ENCODE assay signal across 1 cellular context in genomic region chr14:22837059-22837749, GRCh38.
TF ChIP-seq lines count a peak whose summit lies in the region.

No MANE protein-coding gene starts in this region.

TF ChIP-seq in HepG2, 621 proteins besides CTCF, POLR2A, EP300 and RAD21 (continued from another document and continues in another):
- no peak for TF ChIP-seq HES4 (CRISPR knock-in tag; IDR thresholded peaks at IDR 0.05; ENCODE audit: borderline replicate concordance)
- peak; percentile 93; the same call in 1 of the 2 replicates for TF ChIP-seq SNAI1 (CRISPR knock-in tag; IDR thresholded peaks at IDR 0.05; ENCODE audit: borderline replicate concordance)
- TF ChIP-seq SIX4 (CRISPR knock-in tag; IDR thresholded peaks at IDR 0.05): no peak
- peak; percentile 88; the same call in 1 of the 2 replicates for TF ChIP-seq ZNF782 (CRISPR knock-in tag; IDR thresholded peaks at IDR 0.05; ENCODE audit: borderline replicate concordance)
- no peak for TF ChIP-seq ZMAT3 (CRISPR knock-in tag; conservative IDR thresholded peaks at IDR 0.05)
- TF ChIP-seq ZNF513 (CRISPR knock-in tag; conservative IDR thresholded peaks at IDR 0.05): no peak
- no peak for TF ChIP-seq ZNF878 (CRISPR knock-in tag; IDR thresholded peaks at IDR 0.05)
- 0 out of 2 replicates have a peak, but pooled peaks have one; percentile 64 for TF ChIP-seq JUN (CRISPR knock-in tag; IDR thresholded peaks at IDR 0.05)
- TF ChIP-seq ZNF552 (CRISPR knock-in tag; IDR thresholded peaks at IDR 0.05; ENCODE audit: borderline replicate concordance): 0 out of 2 replicates have a peak, but pooled peaks have one; percentile 17
- 0 out of 2 replicates have a peak, but pooled peaks have one; percentile 48 for TF ChIP-seq ZNF317 (CRISPR knock-in tag; IDR thresholded peaks at IDR 0.05)
- TF ChIP-seq SP5 (CRISPR knock-in tag; IDR thresholded peaks at IDR 0.05; ENCODE audit: borderline replicate concordance, low read depth): no peak
- TF ChIP-seq ZNF33A (CRISPR knock-in tag; IDR thresholded peaks at IDR 0.05; ENCODE audit: borderline replicate concordance): no peak
- TF ChIP-seq MYC (CRISPR knock-in tag; IDR thresholded peaks at IDR 0.05; ENCODE audit: borderline replicate concordance): peak; percentile 38; the same call in 1 of the 2 replicates
- peak; percentile 91; the same call in 1 of the 2 replicates for TF ChIP-seq ZNF501 (CRISPR knock-in tag; IDR thresholded peaks at IDR 0.05)
- TF ChIP-seq MEIS2 (CRISPR knock-in tag; IDR thresholded peaks at IDR 0.05): no peak
- no peak for TF ChIP-seq CBX2 (IDR thresholded peaks at IDR 0.05; ENCODE audit: low read depth, low read length)
- TF ChIP-seq CBX2 (CRISPR knock-in tag; IDR thresholded peaks at IDR 0.05; ENCODE audit: low read depth): 0 out of 2 replicates have a peak, but pooled peaks have one; percentile 48
- 0 out of 2 replicates have a peak, but pooled peaks have one; percentile 19 for TF ChIP-seq FOXJ3 (CRISPR knock-in tag; IDR thresholded peaks at IDR 0.05; ENCODE audit: borderline replicate concordance)
- TF ChIP-seq SRSF1 (optimal IDR thresholded peaks at IDR 0.05; ENCODE audit: low read depth, low read length): no peak
- no peak for TF ChIP-seq NFYB (CRISPR knock-in tag; IDR thresholded peaks at IDR 0.05)
- no peak for TF ChIP-seq ZNF34 (CRISPR knock-in tag; IDR thresholded peaks at IDR 0.05; ENCODE audit: borderline replicate concordance)
- peak; percentile 90; the same call in 1 of the 2 replicates for TF ChIP-seq ZBTB8A (CRISPR knock-in tag; IDR thresholded peaks at IDR 0.05; ENCODE audit: borderline replicate concordance, low read depth)
- peak; percentile 83 for TF ChIP-seq ZMYM2 (CRISPR knock-in tag; IDR thresholded peaks at IDR 0.05)
- peak; percentile 73 for TF ChIP-seq RBFOX2 (IDR thresholded peaks at IDR 0.05; ENCODE audit: low read depth, low read length)
- TF ChIP-seq TEAD2 (CRISPR knock-in tag; IDR thresholded peaks at IDR 0.05): 0 out of 2 replicates have a peak, but pooled peaks have one; percentile 47
- TF ChIP-seq DR1 (CRISPR knock-in tag; IDR thresholded peaks at IDR 0.05): no peak
- TF ChIP-seq NCOA1 (CRISPR knock-in tag; IDR thresholded peaks at IDR 0.05): no peak
- peak; percentile 86 for TF ChIP-seq SRY (CRISPR knock-in tag; IDR thresholded peaks at IDR 0.05)
- peak; percentile 67 for TF ChIP-seq HOXA3 (CRISPR knock-in tag; IDR thresholded peaks at IDR 0.05)
- TF ChIP-seq ZNF580 (CRISPR knock-in tag; IDR thresholded peaks at IDR 0.05; ENCODE audit: borderline replicate concordance, low read depth): no peak
- no peak for TF ChIP-seq RXRB (CRISPR knock-in tag; IDR thresholded peaks at IDR 0.05; ENCODE audit: borderline replicate concordance)
- no peak for TF ChIP-seq NBN (conservative IDR thresholded peaks at IDR 0.05)
- no peak for TF ChIP-seq HMGA1 (CRISPR knock-in tag; conservative IDR thresholded peaks at IDR 0.05)
- TF ChIP-seq ZNF629 (CRISPR knock-in tag; conservative IDR thresholded peaks at IDR 0.05): no peak
- TF ChIP-seq, protein P1, sequence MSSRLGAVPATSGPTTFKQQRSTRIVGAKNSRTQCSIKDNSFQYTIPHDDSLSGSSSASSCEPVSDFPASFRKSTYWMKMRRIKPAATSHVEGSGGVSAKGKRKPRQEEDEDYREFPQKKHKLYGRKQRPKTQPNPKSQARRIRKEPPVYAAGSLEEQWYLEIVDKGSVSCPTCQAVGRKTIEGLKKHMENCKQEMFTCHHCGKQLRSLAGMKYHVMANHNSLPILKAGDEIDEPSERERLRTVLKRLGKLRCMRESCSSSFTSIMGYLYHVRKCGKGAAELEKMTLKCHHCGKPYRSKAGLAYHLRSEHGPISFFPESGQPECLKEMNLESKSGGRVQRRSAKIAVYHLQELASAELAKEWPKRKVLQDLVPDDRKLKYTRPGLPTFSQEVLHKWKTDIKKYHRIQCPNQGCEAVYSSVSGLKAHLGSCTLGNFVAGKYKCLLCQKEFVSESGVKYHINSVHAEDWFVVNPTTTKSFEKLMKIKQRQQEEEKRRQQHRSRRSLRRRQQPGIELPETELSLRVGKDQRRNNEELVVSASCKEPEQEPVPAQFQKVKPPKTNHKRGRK (CRISPR knock-in tag; IDR thresholded peaks at IDR 0.05): no peak
- TF ChIP-seq PAWR (CRISPR knock-in tag; IDR thresholded peaks at IDR 0.05; ENCODE audit: borderline replicate concordance): no peak
- no peak for TF ChIP-seq GTF2F1 (IDR thresholded peaks at IDR 0.05; ENCODE audit: low read length)
- 0 out of 2 replicates have a peak, but pooled peaks have one; percentile 19 for TF ChIP-seq THYN1 (CRISPR knock-in tag; IDR thresholded peaks at IDR 0.05; ENCODE audit: borderline replicate concordance, low read depth)
- TF ChIP-seq ZNF746 (CRISPR knock-in tag; IDR thresholded peaks at IDR 0.05): peak; percentile 71; the same call in 1 of the 2 replicates
- peak; percentile 66 for TF ChIP-seq ATF7-NPFF (CRISPR knock-in tag; IDR thresholded peaks at IDR 0.05; ENCODE audit: low read depth)
- no peak for TF ChIP-seq MIXL1 (CRISPR knock-in tag; IDR thresholded peaks at IDR 0.05)
- TF ChIP-seq HNF4A (CRISPR knock-in tag; IDR thresholded peaks at IDR 0.05): no peak
- TF ChIP-seq ZC3H13 (CRISPR knock-in tag; IDR thresholded peaks at IDR 0.05): 0 out of 2 replicates have a peak, but pooled peaks have one; percentile 56
- TF ChIP-seq MIER3 (CRISPR knock-in tag; IDR thresholded peaks at IDR 0.05; ENCODE audit: borderline replicate concordance): no peak
- TF ChIP-seq POGZ (CRISPR knock-in tag; IDR thresholded peaks at IDR 0.05): peak; percentile 47; the same call in 1 of the 2 replicates
- no peak for TF ChIP-seq GTF3A (CRISPR knock-in tag; conservative IDR thresholded peaks at IDR 0.05)
- no peak for TF ChIP-seq GMEB2 (CRISPR knock-in tag; IDR thresholded peaks at IDR 0.05; ENCODE audit: low read depth)
- TF ChIP-seq CHD2 (IDR thresholded peaks at IDR 0.05; ENCODE audit: low read depth, low read length): peak; percentile 87
- TF ChIP-seq TRIM24 (CRISPR knock-in tag; IDR thresholded peaks at IDR 0.05): no peak
- TF ChIP-seq RAD51 (IDR thresholded peaks at IDR 0.05; ENCODE audit: borderline replicate concordance): no peak
- TF ChIP-seq YEATS2 (CRISPR knock-in tag; IDR thresholded peaks at IDR 0.05; ENCODE audit: borderline replicate concordance): peak; percentile 62; the same call in 1 of the 2 replicates
- TF ChIP-seq, protein P2, sequence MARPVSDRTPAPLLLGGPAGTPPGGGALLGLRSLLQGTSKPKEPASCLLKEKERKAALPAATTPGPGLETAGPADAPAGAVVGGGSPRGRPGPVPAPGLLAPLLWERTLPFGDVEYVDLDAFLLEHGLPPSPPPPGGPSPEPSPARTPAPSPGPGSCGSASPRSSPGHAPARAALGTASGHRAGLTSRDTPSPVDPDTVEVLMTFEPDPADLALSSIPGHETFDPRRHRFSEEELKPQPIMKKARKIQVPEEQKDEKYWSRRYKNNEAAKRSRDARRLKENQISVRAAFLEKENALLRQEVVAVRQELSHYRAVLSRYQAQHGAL (CRISPR knock-in tag; IDR thresholded peaks at IDR 0.05; ENCODE audit: not compliant biosample characterization): no peak
- TF ChIP-seq DMAP1 (CRISPR knock-in tag; IDR thresholded peaks at IDR 0.05): peak; percentile 29; the same call in 1 of the 2 replicates
- no peak for TF ChIP-seq ZNF382 (CRISPR knock-in tag; IDR thresholded peaks at IDR 0.05; ENCODE audit: borderline replicate concordance)
- TF ChIP-seq ZSCAN25 (CRISPR knock-in tag; IDR thresholded peaks at IDR 0.05): 0 out of 2 replicates have a peak, but pooled peaks have one; percentile 60
- TF ChIP-seq, protein P3, sequence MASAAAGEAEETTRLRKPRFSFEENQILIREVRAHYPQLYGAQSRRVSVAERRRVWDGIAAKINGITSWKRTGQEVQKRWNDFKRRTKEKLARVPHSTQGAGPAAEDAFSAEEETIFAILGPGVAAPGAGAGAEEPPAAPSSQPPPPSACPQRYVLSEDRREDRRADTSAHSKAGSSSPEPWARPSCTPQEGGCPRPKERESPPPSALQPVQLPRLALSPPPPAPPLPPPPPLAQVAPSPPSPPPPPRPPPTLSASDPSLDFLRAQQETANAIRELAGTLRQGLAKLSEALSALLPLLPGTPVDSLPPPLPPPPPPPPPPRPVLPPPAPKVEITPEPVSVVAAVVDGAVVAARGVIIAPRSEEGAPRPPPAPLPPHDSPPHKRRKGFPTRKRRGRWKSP (CRISPR knock-in tag; IDR thresholded peaks at IDR 0.05): peak; percentile 90; the same call in 1 of the 2 replicates
- TF ChIP-seq ZNF496 (CRISPR knock-in tag; IDR thresholded peaks at IDR 0.05; ENCODE audit: insufficient replicate concordance): no peak
- TF ChIP-seq, protein P4, sequence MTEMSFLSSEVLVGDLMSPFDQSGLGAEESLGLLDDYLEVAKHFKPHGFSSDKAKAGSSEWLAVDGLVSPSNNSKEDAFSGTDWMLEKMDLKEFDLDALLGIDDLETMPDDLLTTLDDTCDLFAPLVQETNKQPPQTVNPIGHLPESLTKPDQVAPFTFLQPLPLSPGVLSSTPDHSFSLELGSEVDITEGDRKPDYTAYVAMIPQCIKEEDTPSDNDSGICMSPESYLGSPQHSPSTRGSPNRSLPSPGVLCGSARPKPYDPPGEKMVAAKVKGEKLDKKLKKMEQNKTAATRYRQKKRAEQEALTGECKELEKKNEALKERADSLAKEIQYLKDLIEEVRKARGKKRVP (CRISPR knock-in tag; IDR thresholded peaks at IDR 0.05): no peak
- peak; percentile 71 for TF ChIP-seq ASH2L (IDR thresholded peaks at IDR 0.05; ENCODE audit: insufficient read length, low read depth, low read length)
- no peak for TF ChIP-seq POLR2AphosphoS2 (IDR thresholded peaks at IDR 0.05; ENCODE audit: low read depth, low read length)
- TF ChIP-seq ZNF232 (CRISPR knock-in tag; IDR thresholded peaks at IDR 0.05; ENCODE audit: borderline replicate concordance): no peak
- TF ChIP-seq RFXANK (CRISPR knock-in tag; IDR thresholded peaks at IDR 0.05): 0 out of 2 replicates have a peak, but pooled peaks have one; percentile 31
- no peak for TF ChIP-seq FUBP1 (CRISPR knock-in tag; IDR thresholded peaks at IDR 0.05; ENCODE audit: borderline replicate concordance)
- no peak for TF ChIP-seq RFX5 (IDR thresholded peaks at IDR 0.05; ENCODE audit: low read depth, low read length)
